In the genomic region with DNA sequence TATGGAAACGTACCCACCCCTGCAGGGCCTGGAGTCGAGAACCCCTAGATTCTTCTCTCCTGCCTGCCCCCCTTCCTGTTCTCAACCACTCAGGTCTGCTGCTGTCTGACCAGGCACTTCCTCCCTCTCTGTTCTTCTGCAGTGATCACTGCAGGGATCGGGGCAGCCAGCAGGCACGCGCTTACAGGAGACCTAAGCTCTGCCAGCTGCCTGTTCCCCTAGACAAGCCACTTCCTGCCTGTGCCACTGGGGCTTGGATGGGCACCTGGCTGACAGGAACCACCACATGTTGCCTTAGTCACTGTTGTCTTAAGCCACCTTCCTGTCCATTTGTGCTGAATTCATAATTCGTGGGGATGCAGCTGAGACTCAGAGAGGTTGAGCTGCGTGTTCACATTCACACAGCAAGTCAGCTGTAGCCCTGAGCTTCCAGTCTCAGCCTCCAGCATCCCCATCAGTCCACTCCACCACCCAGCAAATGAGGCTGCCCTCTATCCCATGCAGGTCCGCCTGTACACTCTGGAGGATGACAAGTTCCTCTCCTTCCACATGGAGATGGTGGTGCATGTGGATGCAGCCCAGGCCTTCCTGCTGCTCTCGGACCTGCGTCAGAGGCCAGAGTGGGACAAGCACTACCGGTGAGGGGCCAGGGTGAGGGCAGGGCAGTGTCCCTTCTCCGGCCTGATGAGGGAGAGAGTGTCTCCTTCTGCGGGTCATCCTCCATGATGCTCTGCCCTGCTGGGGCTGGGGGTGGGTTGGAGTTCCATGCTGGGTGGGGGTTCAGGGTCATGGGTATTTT, we compare ENCODE assay signal across 10 cellular contexts. TPM values are rescaled to one million over a fixed set of nuclear protein-coding genes. Genes with fewer than 3 reads are reported as not detected.
DNase-seq lines count a peak whose midpoint lies in the region; ATAC-seq and TF ChIP-seq lines count a peak whose summit lies in the region.
"Had no signal": no experiment of that assay in that cellular context is flagged by ENCODE, and none has a peak within 500 bp of the region (broad histone marks: within the 10 kb centered on the region; RNA-seq: fewer than 3 reads in every experiment).

No MANE protein-coding gene starts in this region.

- H3K36me3 ChIP-seq in prostate gland: no peaks in the 10 kb centered on the region

- no peaks in the 10 kb centered on the region for H3K36me3 Mint-ChIP-seq in activated T-helper 17 cell treated with anti-CD3 and anti-CD28 coated beads, Interleukin-2, amount 50 U/mL, for 72 hours (ENCODE audit: low read depth)

- peak overlapping the region; percentile 79 for H3K27ac Mint-ChIP-seq in activated T-helper 17 cell treated with anti-CD3 and anti-CD28 coated beads, Interleukin-2, amount 50 U/mL, for 72 hours
- H3K27ac Mint-ChIP-seq: GM23338 had no signal

- peak overlapping the region; percentile 4 for H3K4me3 Mint-ChIP-seq in activated T-helper 17 cell treated with anti-CD3 and anti-CD28 coated beads, Interleukin-2, amount 50 U/mL, for 72 hours
- H3K4me3 Mint-ChIP-seq: GM23338 had no signal

- ATAC-seq in GM18907 (IDR thresholded peaks at IDR 0.05; ENCODE audit: unreplicated experiment): peak; percentile 56
- ATAC-seq in activated T-helper 17 cell treated with anti-CD3 and anti-CD28 coated beads, Interleukin-2, amount 50 U/mL, for 72 hours (replicated peaks): peak; percentile 76
- ATAC-seq in GM19397 (IDR thresholded peaks at IDR 0.05; ENCODE audit: unreplicated experiment): no peak
- ATAC-seq in GM21825 (IDR thresholded peaks at IDR 0.05; ENCODE audit: unreplicated experiment): no peak
- ATAC-seq: GM23338 had no signal

- peaks cover 9% of the 10 kb centered on the region for H3K4me1 Mint-ChIP-seq in activated T-helper 17 cell treated with anti-CD3 and anti-CD28 coated beads, Interleukin-2, amount 50 U/mL, for 72 hours

- H3K9me3 ChIP-seq in prostate gland: no peaks in the 10 kb centered on the region

- no peaks in the 10 kb centered on the region for H3K9me3 Mint-ChIP-seq in activated T-helper 17 cell treated with anti-CD3 and anti-CD28 coated beads, Interleukin-2, amount 50 U/mL, for 72 hours
- H3K9me3 Mint-ChIP-seq: GM23338 had no signal

- H3K4me3 ChIP-seq in prostate gland: no peak overlapping the region
- H3K4me3 ChIP-seq: cardiac muscle cell, GM23338 had no signal

- intact Hi-C loops in prostate gland (cut with DNase I): no loop called here

- DNase-seq in NCI-H2081 treated with DMSO at 0.1 percent for 48 hours (lab: John Stamatoyannopoulos, UW) (peak; percentile 67), prostate gland (ENCODE audit: low spot score) (peak; percentile 17), NCI-H128 (lab: John Stamatoyannopoulos, UW; ENCODE audit: unreplicated experiment) (no peak)

- TF ChIP-seq POLR2A in prostate gland (IDR thresholded peaks at IDR 0.05): no peak

- peak in 1 of 4 experiments; percentile 23 for TF ChIP-seq CTCF in prostate gland (IDR thresholded peaks at IDR 0.05)

- 73% methylated on average over 13 of the region's 13 CpGs for WGBS in prostate gland

- no peaks in the 10 kb centered on the region for H3K4me1 ChIP-seq in prostate gland (replicated peaks)

- H3K27ac ChIP-seq in prostate gland: no peak overlapping the region
- H3K27ac ChIP-seq: cardiac muscle cell had no signal

- no peaks in the 10 kb centered on the region for H3K27me3 ChIP-seq in prostate gland (replicated peaks; ENCODE audit: insufficient read depth)
- H3K27me3 ChIP-seq: cardiac muscle cell had no signal

- H3K27me3 Mint-ChIP-seq in activated T-helper 17 cell treated with anti-CD3 and anti-CD28 coated beads, Interleukin-2, amount 50 U/mL, for 72 hours: no peaks in the 10 kb centered on the region

RNA-seq across cellular contexts. Expression of gene FAM151A, which starts 18.6 kb away (rescaled TPM):
- not detected for total RNA-seq in activated T-helper 17 cell treated with anti-CD3 and anti-CD28 coated beads, Interleukin-2, amount 50 U/mL, for 72 hours
- not detected for total RNA-seq in prostate gland
- total RNA-seq: temporal lobe had no signal

RNA-seq across cellular contexts. Expression of gene MROH7, which starts 36.8 kb away (rescaled TPM):
- total RNA-seq in activated T-helper 17 cell treated with anti-CD3 and anti-CD28 coated beads, Interleukin-2, amount 50 U/mL, for 72 hours: 1 to 10 TPM in 1 of 2 donors, under 1 TPM in 1; 0.09 to 1.2 TPM
- total RNA-seq in prostate gland: 10 to 100 TPM in 1 of 2 donors, 1 to 10 TPM in 1; 5.2 to 18.0 TPM

RNA-seq across cellular contexts. Expression of gene ACOT11, which starts 56.7 kb away (rescaled TPM):
- 1 to 10 TPM; 1.0 to 3.2 TPM for total RNA-seq in activated T-helper 17 cell treated with anti-CD3 and anti-CD28 coated beads, Interleukin-2, amount 50 U/mL, for 72 hours
- total RNA-seq in prostate gland: 10 to 100 TPM in 1 of 2 donors, 1 to 10 TPM in 1; 6.7 to 18.6 TPM

Comparison
In these comparisons a context has a peak if more than half of its experiments do, and no peak if none do; other contexts are left out.
1. ATAC-seq: peak in GM18907 (single experiment) and activated T-helper 17 cell treated with anti-CD3 and anti-CD28 coated beads, Interleukin-2, amount 50 U/mL, for 72 hours (single experiment); none in GM19397 (single experiment) and GM21825 (single experiment).